Comparison of ENCODE assay signal across 7 cellular contexts in genomic region chr14:102795060-102795925, GRCh38. TPM values are rescaled to one million over a fixed set of nuclear protein-coding genes. Genes with fewer than 3 reads are reported as not detected.
DNase-seq lines count a peak whose midpoint lies in the region; ATAC-seq, FAIRE-seq and TF ChIP-seq lines count a peak whose summit lies in the region.

No MANE protein-coding gene starts in this region.

- H3K27me3 ChIP-seq in MG63: no peaks in the 10 kb centered on the region
- H3K27me3 ChIP-seq in gastroesophageal sphincter: no peaks in the 10 kb centered on the region
- no peaks in the 10 kb centered on the region for H3K27me3 ChIP-seq in psoas muscle (ENCODE audit: insufficient read depth in 3 of 3, low read length in 2 of 3)

- TF ChIP-seq EP300 in gastroesophageal sphincter (IDR thresholded peaks at IDR 0.05): no peak

- H3K27ac ChIP-seq in gastroesophageal sphincter (peak overlapping the region in 1 of 4 donors; percentile 38), psoas muscle (no peak overlapping the region)

- H3K36me3 ChIP-seq in MG63: no peaks in the 10 kb centered on the region; the same call in 1 of the 2 replicates
- H3K36me3 ChIP-seq in gastroesophageal sphincter: no peaks in the 10 kb centered on the region
- H3K36me3 ChIP-seq in psoas muscle (ENCODE audit: insufficient read depth in 1 of 2, low read depth in 1 of 2): no peaks in the 10 kb centered on the region

- ATAC-seq in gastroesophageal sphincter: peak; percentile 91
- peak; percentile 57 to 82 (median 78) for ATAC-seq in psoas muscle
- ATAC-seq in GM19328 (IDR thresholded peaks at IDR 0.05; ENCODE audit: unreplicated experiment): no peak
- ATAC-seq in HG03460 (IDR thresholded peaks at IDR 0.05; ENCODE audit: unreplicated experiment): no peak

- TF ChIP-seq POLR2A in GM12891 (IDR thresholded peaks at IDR 0.05; ENCODE audit: low read depth, low read length): no peak
- no peak for TF ChIP-seq POLR2A in gastroesophageal sphincter (IDR thresholded peaks at IDR 0.05)

- H3K9me3 ChIP-seq in MG63 (no peaks in the 10 kb centered on the region), gastroesophageal sphincter (no peaks in the 10 kb centered on the region), psoas muscle (peaks cover 4% of the 10 kb centered on the region)

- no peak for DNase-seq in GM12891 (ENCODE audit: insufficient read length, low spot score)
- DNase-seq in MG63: peak; percentile 56
- peak in 1 of 2 donors; percentile 43 for DNase-seq in psoas muscle

- H3K4me3 ChIP-seq in MG63: no peak overlapping the region
- no peak overlapping the region for H3K4me3 ChIP-seq in WI38 (ENCODE audit: low read depth, low read length)
- no peak overlapping the region for H3K4me3 ChIP-seq in gastroesophageal sphincter
- H3K4me3 ChIP-seq in psoas muscle: no peak overlapping the region

- TF ChIP-seq CTCF in WI38 (IDR thresholded peaks at IDR 0.05; ENCODE audit: low read depth, low read length): peak; percentile 35; the same call in 1 of the 2 replicates
- no peak for TF ChIP-seq CTCF in gastroesophageal sphincter (IDR thresholded peaks at IDR 0.05)
- no peak for TF ChIP-seq CTCF in psoas muscle (IDR thresholded peaks at IDR 0.05)

- H3K4me1 ChIP-seq in gastroesophageal sphincter: peaks cover 0 to 24% (median 4%) of the 10 kb centered on the region in 3 donors
- no peaks in the 10 kb centered on the region for H3K4me1 ChIP-seq in psoas muscle

- 0 to 45% methylated on average over 1 to 2 of the region's 2 CpGs for WGBS in gastroesophageal sphincter (ENCODE audit: low coverage in 1 of 2), 2 donors
- 56 to 64% (median 63%) methylated on average over 2 of the region's 2 CpGs for WGBS in psoas muscle, 3 donors

- peak; percentile 65 for FAIRE-seq in GM12891 (lab: Jason Lieb, UNC)

- intact Hi-C loops in psoas muscle (cut with DNase I): no loop called here

TF ChIP-seq in GM12891, 5 proteins besides CTCF, POLR2A, EP300 and RAD21:
- TF ChIP-seq TAF1 (IDR thresholded peaks at IDR 0.05; ENCODE audit: low read depth, low read length): no peak
- TF ChIP-seq SPI1 (IDR thresholded peaks at IDR 0.05; ENCODE audit: low read depth, low read length): no peak
- TF ChIP-seq PAX5 (IDR thresholded peaks at IDR 0.05; ENCODE audit: insufficient read depth, low read length, severe bottlenecking): no peak
- no peak for TF ChIP-seq POLR2AphosphoS5 (IDR thresholded peaks at IDR 0.05; ENCODE audit: low read depth, low read length)
- no peak for TF ChIP-seq POU2F2 (IDR thresholded peaks at IDR 0.05; ENCODE audit: low read depth, low read length)
TF ChIP-seq in GM12891: peak in this region for 0.

RNA-seq across cellular contexts. Expression of gene TRAF3, which starts 18.0 kb away (rescaled TPM):
- 49.2 TPM for polyA plus RNA-seq in GM12891 (2012; ENCODE audit: low read depth, missing spikeins)
- total RNA-seq in MG63 (2014; rRNA removed; shearing (Covaris generic); ENCODE audit: low replicate concordance): 10.8 and 12.0 TPM in 2 replicates
- total RNA-seq in gastroesophageal sphincter (10 to 100 TPM; 10.9 to 29.0 (median 18.7) TPM), psoas muscle (10 to 100 TPM in 1 of 4 donors, 1 to 10 TPM in 3; 7.9 to 16.3 (median 8.2) TPM)
- polyA plus RNA-seq in psoas muscle: 10 to 100 TPM in 1 of 3 donors, 1 to 10 TPM in 2; 3.3 to 15.9 (median 3.3) TPM

Comparison
In these comparisons a context has a peak if more than half of its experiments do, and no peak if none do; other contexts are left out.
1. ATAC-seq: peak in gastroesophageal sphincter (single experiment) and psoas muscle (4 of 4); none in GM19328 (single experiment) and HG03460 (single experiment).